In the genomic region with DNA sequence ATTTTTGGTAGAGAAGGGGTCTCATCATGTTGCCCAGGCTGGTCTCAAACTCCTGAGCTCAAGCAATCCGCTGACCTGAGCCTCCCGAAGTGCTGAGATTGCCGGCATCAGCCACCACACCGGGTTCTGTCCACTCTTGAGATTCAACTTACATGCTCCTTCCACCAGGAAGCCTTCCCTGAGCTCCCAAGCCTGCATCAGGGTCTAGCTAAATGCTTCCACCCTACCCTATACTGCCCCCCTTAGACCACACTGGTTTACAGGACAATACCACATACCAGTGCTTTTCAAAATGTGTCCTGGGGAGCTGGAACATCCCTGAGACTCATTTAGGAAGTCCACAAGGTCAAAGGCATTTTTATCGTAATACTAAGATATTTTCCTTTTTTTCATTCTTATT, we compare ENCODE assay signal across 17 cellular contexts. TPM values are rescaled to one million over a fixed set of nuclear protein-coding genes. Genes with fewer than 3 reads are reported as not detected.
DNase-seq lines count a peak whose midpoint lies in the region; ATAC-seq, FAIRE-seq and TF ChIP-seq lines count a peak whose summit lies in the region.
"Had no signal": no experiment of that assay in that cellular context is flagged by ENCODE, and none has a peak within 500 bp of the region (broad histone marks: within the 10 kb centered on the region; RNA-seq: fewer than 3 reads in every experiment).

No MANE protein-coding gene starts in this region.

- H3K27ac Mint-ChIP-seq in type B pancreatic cell: no peak overlapping the region
- H3K27ac Mint-ChIP-seq: activated CD8-positive, alpha-beta memory T cell treated with anti-CD3 and anti-CD28 coated beads, Interleukin-2, amount 10 ng/mL, durations not matched to agents 7 days and 5 days; activated naive CD4-positive, alpha-beta T cell treated with anti-CD3 and anti-CD28 coated beads, Interleukin-2, amount 50 U/mL, for 24 hours had no signal

- ATAC-seq in A549 (peak; percentile 73 to 83; a peak in 4 of 6 replicates), HG03469 (IDR thresholded peaks at IDR 0.05; ENCODE audit: unreplicated experiment) (no peak)
- ATAC-seq: activated CD8-positive, alpha-beta memory T cell treated with anti-CD3 and anti-CD28 coated beads, Interleukin-2, amount 10 ng/mL, durations not matched to agents 7 days and 5 days; left colon had no signal

- in situ Hi-C loops in GM13977 (cut with MboI; ENCODE audit: low pct_unique_long_range_greater_than_20kb, low sequenced_read_pairs, unreplicated experiment): no loop called here

- 83% methylated on average over 5 of the region's 5 CpGs for WGBS in A549 (ENCODE audit: missing lambda C conversion rate)

- peak; percentile 40; the same call in 2 of the 3 replicates for TF ChIP-seq CTCF in A549 (IDR thresholded peaks at IDR 0.05)
- TF ChIP-seq CTCF in GM13977 (IDR thresholded peaks at IDR 0.05; ENCODE audit: extremely low read depth, insufficient read depth, missing control alignments): peak; percentile 2
- TF ChIP-seq CTCF in choroid plexus epithelial cell (conservative IDR thresholded peaks at IDR 0.05; ENCODE audit: low read depth, low read length): peak; percentile 18
- no peak for TF ChIP-seq CTCF in type B pancreatic cell (conservative IDR thresholded peaks at IDR 0.05)

- CTCF ChIA-PET in A549 (lab: Yijun Ruan, JAX): interaction anchor here (0.8 to 2.6 kb wide), 12 partner anchors 12 to 138 kb away, joined by 3 to 17 read pairs (median 4); no protein-coding TSS in a partner anchor

- TF ChIP-seq RAD21 in A549 (conservative IDR thresholded peaks at IDR 0.05 in 1 of 2, IDR thresholded peaks at IDR 0.05 in 1 of 2): peak; percentile 24 to 63; a peak in 2 of 5 replicates

- H3K27ac ChIP-seq in A549: no peak overlapping the region
- H3K27ac ChIP-seq: HL-60, tibial nerve had no signal

- TF ChIP-seq POLR2A in A549 (IDR thresholded peaks at IDR 0.05; ENCODE audit: low read length): no peak

- H3K9me3 Mint-ChIP-seq in type B pancreatic cell: peaks cover 4% of the 10 kb centered on the region
- H3K9me3 Mint-ChIP-seq: activated naive CD4-positive, alpha-beta T cell treated with anti-CD3 and anti-CD28 coated beads, Interleukin-2, amount 50 U/mL, for 24 hours had no signal

- H3K27me3 Mint-ChIP-seq in type B pancreatic cell: peaks cover 54% of the 10 kb centered on the region

- FAIRE-seq in A549 (lab: Jason Lieb, UNC): peak; percentile 67
- FAIRE-seq: GM12891 had no signal

- H3K4me3 ChIP-seq in A549 (no peak overlapping the region), choroid plexus epithelial cell (ENCODE audit: low read depth, low read length) (no peak overlapping the region)
- H3K4me3 ChIP-seq: tibial nerve had no signal

- no peak overlapping the region for H3K4me2 ChIP-seq in A549

- H3K9me3 ChIP-seq in A549: no peaks in the 10 kb centered on the region

- no peak for TF ChIP-seq EP300 in A549 (IDR thresholded peaks at IDR 0.05)

- no peaks in the 10 kb centered on the region for H3K36me3 Mint-ChIP-seq in type B pancreatic cell

- no peaks in the 10 kb centered on the region for H3K4me1 Mint-ChIP-seq in type B pancreatic cell (ENCODE audit: unreplicated experiment)
- H3K4me1 Mint-ChIP-seq: activated CD8-positive, alpha-beta memory T cell treated with anti-CD3 and anti-CD28 coated beads, Interleukin-2, amount 10 ng/mL, durations not matched to agents 7 days and 5 days; activated naive CD4-positive, alpha-beta T cell treated with anti-CD3 and anti-CD28 coated beads, Interleukin-2, amount 50 U/mL, for 24 hours had no signal

- H3K4me3 Mint-ChIP-seq in type B pancreatic cell: no peak overlapping the region
- H3K4me3 Mint-ChIP-seq: activated CD8-positive, alpha-beta memory T cell treated with anti-CD3 and anti-CD28 coated beads, Interleukin-2, amount 10 ng/mL, durations not matched to agents 7 days and 5 days; activated naive CD4-positive, alpha-beta T cell treated with anti-CD3 and anti-CD28 coated beads, Interleukin-2, amount 50 U/mL, for 24 hours had no signal

- POLR2A ChIA-PET in A549 (lab: Yijun Ruan, JAX): interaction anchor here (1.0 to 2.1 kb wide), 2 partner anchors 33 to 82 kb away, joined by 6 to 14 read pairs; no protein-coding TSS in a partner anchor

- H3K4me1 ChIP-seq in A549: 0 out of 3 replicates have a peak, but pooled peaks cover 8% of the 10 kb centered on the region
- H3K4me1 ChIP-seq: tibial nerve had no signal

- DNase-seq in A549 (ENCODE audit: low read depth in 1 of 2, low spot score in 1 of 2) (peak; percentile 67 to 84), GM13977 (ENCODE audit: low spot score) (no peak), OCI-M1 (lab: John Stamatoyannopoulos, UW) (peak; percentile 61), choroid plexus epithelial cell (ENCODE audit: low read depth) (no peak), type B pancreatic cell (ENCODE audit: extremely low spot score, unreplicated experiment) (no peak), C1 segment of cervical spinal cord (lab: John Stamatoyannopoulos, UW) (no peak)
- no peak for DNase-seq in activated CD4-positive, alpha-beta T cell treated with anti-CD3 and anti-CD28 coated beads for 1 hour
- DNase-seq: activated CD8-positive, alpha-beta memory T cell treated with anti-CD3 and anti-CD28 coated beads, Interleukin-2, amount 10 ng/mL, durations not matched to agents 7 days and 5 days; caudate nucleus; DMS153; left colon; Right ventricle myocardium superior had no signal

TF ChIP-seq in A549, 52 proteins besides CTCF, POLR2A, EP300 and RAD21:
- no peak for TF ChIP-seq FOSB (CRISPR knock-in tag; IDR thresholded peaks at IDR 0.05)
- TF ChIP-seq ZFP36 (IDR thresholded peaks at IDR 0.05; ENCODE audit: borderline replicate concordance, partially characterized antibody): peak; percentile 93
- 0 out of 3 replicates have a peak, but pooled peaks have one; percentile 12 for TF ChIP-seq SMC3 (IDR thresholded peaks at IDR 0.05)
- no peak for TF ChIP-seq HOXB13 (CRISPR knock-in tag; IDR thresholded peaks at IDR 0.05; ENCODE audit: low read depth)

RNA-seq across cellular contexts. Expression of a gene that starts 15.1 kb away (rescaled TPM):
- 1.1 and 1.5 TPM in 2 replicates for polyA plus RNA-seq in A549 (2011; rRNA removed)
- polyA plus RNA-seq in A549 (2012; cell fraction: cytosol; rRNA removed): 0.69 and 0.74 TPM in 2 replicates
- polyA plus RNA-seq in A549 (2012; cell fraction: nucleus; rRNA removed): 3.2 and 5.0 TPM in 2 replicates
- polyA plus RNA-seq in A549 (2017; fragmentation: RNase III; extraction: RNeasy Plus Mini Kit Qiagen cat#74134 plus additional on column Dnase treatment): 4.6 to 6.9 TPM (median 5.8 TPM) in 3 replicates
- 0.87 and 1.3 TPM in 2 replicates for polyA minus RNA-seq in A549 (2011; rRNA and poly(A)+ RNA removed)
- 0.05 and 0.97 TPM in 2 replicates for total RNA-seq in type B pancreatic cell (ENCODE audit: low replicate concordance)
- total RNA-seq: activated CD8-positive, alpha-beta memory T cell treated with anti-CD3 and anti-CD28 coated beads, Interleukin-2, amount 10 ng/mL, durations not matched to agents 7 days and 5 days; tibial nerve had no signal

RNA-seq across cellular contexts. Expression of a gene that starts 38.5 kb away (rescaled TPM):
- 11.5 and 12.8 TPM in 2 replicates for polyA plus RNA-seq in A549 (2011; rRNA removed)
- polyA plus RNA-seq in A549 (2012; cell fraction: cytosol; rRNA removed): 26.4 and 37.4 TPM in 2 replicates
- 33.7 and 37.2 TPM in 2 replicates for polyA plus RNA-seq in A549 (2012; cell fraction: nucleus; rRNA removed)
- 6.3 to 7.6 TPM (median 6.8 TPM) in 3 replicates for polyA plus RNA-seq in A549 (2017; fragmentation: RNase III; extraction: RNeasy Plus Mini Kit Qiagen cat#74134 plus additional on column Dnase treatment)
- 6.0 and 7.6 TPM in 2 replicates for polyA minus RNA-seq in A549 (2011; rRNA and poly(A)+ RNA removed)
- total RNA-seq in type B pancreatic cell (ENCODE audit: low replicate concordance): 0.67 and 6.0 TPM in 2 replicates
- total RNA-seq: activated CD8-positive, alpha-beta memory T cell treated with anti-CD3 and anti-CD28 coated beads, Interleukin-2, amount 10 ng/mL, durations not matched to agents 7 days and 5 days; left colon; Right ventricle myocardium superior; tibial nerve had no signal

RNA-seq across cellular contexts. Expression of a gene that starts 43.8 kb away (rescaled TPM):
- 15.6 and 16.2 TPM in 2 replicates for polyA plus RNA-seq in A549 (2011; rRNA removed)
- 11.5 and 18.6 TPM in 2 replicates for polyA plus RNA-seq in A549 (2012; cell fraction: cytosol; rRNA removed)
- 18.5 and 21.7 TPM in 2 replicates for polyA plus RNA-seq in A549 (2012; cell fraction: nucleus; rRNA removed)
- 4.4 to 8.2 TPM (median 7.3 TPM) in 3 replicates for polyA plus RNA-seq in A549 (2017; fragmentation: RNase III; extraction: RNeasy Plus Mini Kit Qiagen cat#74134 plus additional on column Dnase treatment)
- 8.8 and 9.3 TPM in 2 replicates for polyA minus RNA-seq in A549 (2011; rRNA and poly(A)+ RNA removed)
- 0.27 and 0.98 TPM in 2 replicates for total RNA-seq in type B pancreatic cell (ENCODE audit: low replicate concordance)
- total RNA-seq: activated CD8-positive, alpha-beta memory T cell treated with anti-CD3 and anti-CD28 coated beads, Interleukin-2, amount 10 ng/mL, durations not matched to agents 7 days and 5 days; left colon; Right ventricle myocardium superior; tibial nerve had no signal

Comparison
In these comparisons a context has a peak if more than half of its experiments do, and no peak if none do; other contexts are left out.
1. DNase-seq: peak in A549 (2 of 2) and OCI-M1 (single experiment); none in GM13977 (single experiment), choroid plexus epithelial cell (single experiment), type B pancreatic cell (single experiment), activated CD4-positive, alpha-beta T cell treated with anti-CD3 and anti-CD28 coated beads for 1 hour (single experiment) and C1 segment of cervical spinal cord (0 of 14).